Comparison of ENCODE assay signal across 9 cellular contexts in genomic region chr18:22703883-22704626, GRCh38.
DNase-seq lines count a peak whose midpoint lies in the region; ATAC-seq, FAIRE-seq and TF ChIP-seq lines count a peak whose summit lies in the region.
"Had no signal": no experiment of that assay in that cellular context is flagged by ENCODE, and none has a peak within 500 bp of the region (broad histone marks: within the 10 kb centered on the region; RNA-seq: fewer than 3 reads in every experiment).

No MANE protein-coding gene starts in this region.

- no peak overlapping the region for H3K4me3 ChIP-seq in Jurkat, Clone E6-1 (ENCODE audit: low read length)
- no peak overlapping the region for H3K4me3 ChIP-seq in pancreas
- H3K4me3 ChIP-seq: skin epidermis had no signal

- H3K4me1 ChIP-seq in pancreas, result peaks cover 0 to 6% (median 3%) of the 10 kb centered on the region in 3 donors

- H3K36me3 ChIP-seq in pancreas, result no peaks in the 10 kb centered on the region

- intact Hi-C loops in pancreas (cut with DNase I), result no loop called here

- DNase-seq in CMK (ENCODE audit: low read depth) (peak; percentile 24), SKM-1 (lab: John Stamatoyannopoulos, UW; ENCODE audit: unreplicated experiment) (peak; percentile 60), fibroblast of the conjunctiva (ENCODE audit: low read depth) (peak; percentile 27), pancreas (peak in 2 of 6 donors; percentile 6 to 15)
- peak; percentile 40 for DNase-seq in Jurkat, Clone E6-1 (ENCODE audit: low read depth, low spot score)

- WGBS in pancreas, 2 donors, result 22 to 24% methylated on average over 9 of the region's 9 CpGs

- H3K9me3 ChIP-seq in pancreas, result no peaks in the 10 kb centered on the region

- no peak for FAIRE-seq in pancreas (lab: Jason Lieb, UNC)

- ATAC-seq in GM19023 (IDR thresholded peaks at IDR 0.05; ENCODE audit: unreplicated experiment), result peak; percentile 66
- ATAC-seq in pancreas, result peak; percentile 86 to 97 (median 92)
- no peak for ATAC-seq in HG03280 (IDR thresholded peaks at IDR 0.05; ENCODE audit: unreplicated experiment)
- no peak for ATAC-seq in HG03139 (IDR thresholded peaks at IDR 0.05; ENCODE audit: unreplicated experiment)

- peak; percentile 67 to 82 (median 76) for TF ChIP-seq CTCF in pancreas (IDR thresholded peaks at IDR 0.05)

- peak overlapping the region in 2 of 4 donors; percentile 3 to 13 for H3K27ac ChIP-seq in pancreas
- H3K27ac ChIP-seq: skin epidermis had no signal

- no peaks in the 10 kb centered on the region for H3K27me3 ChIP-seq in pancreas

Comparison
In these comparisons a context has a peak if more than half of its experiments do, and no peak if none do; other contexts are left out.
1. ATAC-seq: peak in GM19023 (single experiment) and pancreas (4 of 4); none in HG03280 (single experiment) and HG03139 (single experiment).